12 cellular contexts compared by ENCODE assay signal in the genomic region with DNA sequence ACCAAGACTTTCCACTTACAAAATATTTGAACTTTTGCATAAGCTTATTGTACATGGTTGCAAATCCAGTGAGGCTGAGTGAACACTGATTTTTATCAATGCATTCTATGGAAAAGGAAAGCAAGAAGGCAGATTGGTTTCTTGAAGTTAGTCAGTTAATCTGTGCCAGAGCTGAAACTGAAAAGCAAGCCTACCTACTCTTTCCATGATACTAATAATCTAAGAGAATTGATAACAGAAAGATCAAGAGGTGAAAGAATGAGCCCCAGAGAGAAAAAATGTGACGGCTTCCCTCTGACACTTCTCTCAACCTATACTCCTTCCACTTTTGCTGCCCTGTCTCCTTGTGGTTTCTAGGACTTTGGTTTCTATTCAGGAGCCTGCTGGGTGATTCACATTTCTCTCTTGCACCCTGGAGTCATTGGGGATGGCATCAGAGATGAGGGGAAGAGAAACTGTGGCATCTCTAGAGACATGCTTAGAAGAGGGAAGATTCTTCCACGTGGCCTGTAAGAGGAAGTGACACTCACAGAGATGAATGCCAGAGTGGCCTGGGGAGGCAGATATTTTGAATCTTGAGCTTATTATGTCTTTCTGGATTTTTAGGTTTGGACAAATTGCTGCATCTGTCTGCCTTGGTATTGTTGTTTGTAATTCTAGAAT.
DNase-seq lines count a peak whose midpoint lies in the region; ATAC-seq, FAIRE-seq and TF ChIP-seq lines count a peak whose summit lies in the region.
"Had no signal": no experiment of that assay in that cellular context is flagged by ENCODE, and none has a peak within 500 bp of the region (broad histone marks: within the 10 kb centered on the region; RNA-seq: fewer than 3 reads in every experiment).

No MANE protein-coding gene starts in this region.

- H3K27ac ChIP-seq in astrocyte (ENCODE audit: low read depth, low read length) = no peak overlapping the region
- H3K27ac ChIP-seq: breast epithelium, PC-9 had no signal

- no peak for TF ChIP-seq CTCF in astrocyte (IDR thresholded peaks at IDR 0.05; ENCODE audit: insufficient read depth, low read depth, low read length)

- H3K79me2 ChIP-seq in astrocyte (ENCODE audit: insufficient read depth, low read length) = no peaks in the 10 kb centered on the region

- H3K27ac Mint-ChIP-seq in astrocyte (ENCODE audit: unreplicated experiment) = peak overlapping the region; percentile 66
- H3K27ac Mint-ChIP-seq: activated CD4-positive, alpha-beta memory T cell treated with anti-CD3 and anti-CD28 coated beads, Interleukin-2, amount 10 ng/mL, durations not matched to agents 7 days and 5 days; naive thymus-derived CD8-positive, alpha-beta T cell had no signal

- no peaks in the 10 kb centered on the region for H3K9me3 ChIP-seq in astrocyte (ENCODE audit: insufficient read depth, low read depth, low read length)
- H3K9me3 ChIP-seq: breast epithelium had no signal

- H3K27me3 ChIP-seq in astrocyte (ENCODE audit: insufficient read depth, low read length) = no peaks in the 10 kb centered on the region
- H3K27me3 ChIP-seq: breast epithelium had no signal

- ATAC-seq in GM21526 (IDR thresholded peaks at IDR 0.05; ENCODE audit: low FRiP score, unreplicated experiment) (peak; percentile 90), HG03196 (IDR thresholded peaks at IDR 0.05; ENCODE audit: unreplicated experiment) (peak; percentile 94)
- ATAC-seq: naive thymus-derived CD8-positive, alpha-beta T cell had no signal

- H4K20me1 ChIP-seq in astrocyte (ENCODE audit: insufficient read depth, low read length) = no peaks in the 10 kb centered on the region

- no peak for FAIRE-seq in GM12891 (lab: Jason Lieb, UNC)
- no peak for FAIRE-seq in astrocyte (lab: Jason Lieb, UNC)

- DNase-seq in GM12891 (ENCODE audit: insufficient read length, low spot score) = no peak
- DNase-seq in astrocyte (ENCODE audit: low read depth) = no peak
- no peak for DNase-seq in activated effector memory CD4-positive, alpha-beta T cell treated with Interleukin-2 at 50 U/mL for 16 hours
- no peak for DNase-seq in mesenteric fat pad (ENCODE audit: low spot score)
- no peak for DNase-seq in T1000 (lab: John Stamatoyannopoulos, UW)
- no peak for DNase-seq in epidermal melanocyte (ENCODE audit: insufficient read length, low spot score)
- DNase-seq: activated CD4-positive, alpha-beta memory T cell treated with anti-CD3 and anti-CD28 coated beads, Interleukin-2, amount 10 ng/mL, durations not matched to agents 7 days and 5 days; naive thymus-derived CD8-positive, alpha-beta T cell; PC-9 had no signal

- no peaks in the 10 kb centered on the region for H3K9me3 Mint-ChIP-seq in astrocyte (ENCODE audit: unreplicated experiment)
- H3K9me3 Mint-ChIP-seq: activated CD4-positive, alpha-beta memory T cell treated with anti-CD3 and anti-CD28 coated beads, Interleukin-2, amount 10 ng/mL, durations not matched to agents 7 days and 5 days had no signal

- no peak overlapping the region for H2AFZ ChIP-seq in astrocyte (ENCODE audit: low read depth, low read length)
- H2AFZ ChIP-seq: PC-9 had no signal

- no peaks in the 10 kb centered on the region for H3K4me1 ChIP-seq in astrocyte (ENCODE audit: insufficient read depth, low read length)
- H3K4me1 ChIP-seq: breast epithelium had no signal

- no peak overlapping the region for H3K9ac ChIP-seq in astrocyte (ENCODE audit: low read length)

- no peak overlapping the region for H3K4me3 Mint-ChIP-seq in astrocyte (ENCODE audit: unreplicated experiment)
- H3K4me3 Mint-ChIP-seq: activated CD4-positive, alpha-beta memory T cell treated with anti-CD3 and anti-CD28 coated beads, Interleukin-2, amount 10 ng/mL, durations not matched to agents 7 days and 5 days; naive thymus-derived CD8-positive, alpha-beta T cell had no signal

- no peaks in the 10 kb centered on the region for H3K27me3 Mint-ChIP-seq in astrocyte (ENCODE audit: low read depth, unreplicated experiment)
- H3K27me3 Mint-ChIP-seq: activated CD4-positive, alpha-beta memory T cell treated with anti-CD3 and anti-CD28 coated beads, Interleukin-2, amount 10 ng/mL, durations not matched to agents 7 days and 5 days; naive thymus-derived CD8-positive, alpha-beta T cell had no signal

- H3K36me3 Mint-ChIP-seq in astrocyte (ENCODE audit: low read depth, unreplicated experiment) = no peaks in the 10 kb centered on the region
- H3K36me3 Mint-ChIP-seq: naive thymus-derived CD8-positive, alpha-beta T cell had no signal

- peaks cover 10% of the 10 kb centered on the region for H3K4me1 Mint-ChIP-seq in astrocyte (ENCODE audit: low read depth, unreplicated experiment)
- H3K4me1 Mint-ChIP-seq: activated CD4-positive, alpha-beta memory T cell treated with anti-CD3 and anti-CD28 coated beads, Interleukin-2, amount 10 ng/mL, durations not matched to agents 7 days and 5 days; naive thymus-derived CD8-positive, alpha-beta T cell had no signal

- TF ChIP-seq POLR2A in GM12891 (IDR thresholded peaks at IDR 0.05; ENCODE audit: low read depth, low read length) = no peak

- no peak overlapping the region for H3K4me3 ChIP-seq in astrocyte (ENCODE audit: insufficient read depth, low read depth, low read length)
- H3K4me3 ChIP-seq: breast epithelium, PC-9 had no signal

- H3K4me2 ChIP-seq in astrocyte (ENCODE audit: low read length) = no peak overlapping the region
- H3K4me2 ChIP-seq: PC-9 had no signal

- no peaks in the 10 kb centered on the region for H3K36me3 ChIP-seq in astrocyte (ENCODE audit: insufficient read depth, low read length)
- H3K36me3 ChIP-seq: breast epithelium had no signal

TF ChIP-seq in GM12891, 5 proteins besides CTCF, POLR2A, EP300 and RAD21:
- no peak for TF ChIP-seq POU2F2 (IDR thresholded peaks at IDR 0.05; ENCODE audit: low read depth, low read length)
- peak; percentile 70 for TF ChIP-seq SPI1 (IDR thresholded peaks at IDR 0.05; ENCODE audit: low read depth, low read length)
- no peak for TF ChIP-seq PAX5 (IDR thresholded peaks at IDR 0.05; ENCODE audit: insufficient read depth, low read length, severe bottlenecking)
- no peak for TF ChIP-seq POLR2AphosphoS5 (IDR thresholded peaks at IDR 0.05; ENCODE audit: low read depth, low read length)
- no peak for TF ChIP-seq TAF1 (IDR thresholded peaks at IDR 0.05; ENCODE audit: low read depth, low read length)
